1 cellular context compared by ENCODE assay signal in genomic region chr7:69588773-69589172, GRCh38.
TF ChIP-seq lines count a peak whose summit lies in the region.

No MANE protein-coding gene starts in this region.

TF ChIP-seq in SK-N-SH treated with all-trans-retinoic acid at 6 μM for 48 hours, 23 proteins besides CTCF, POLR2A, EP300 and RAD21 (continued from another document):
- TF ChIP-seq PATZ1 (CRISPR knock-in tag; IDR thresholded peaks at IDR 0.05; ENCODE audit: borderline replicate concordance), result no peak
- peak; percentile 49; the same call in 1 of the 2 replicates for TF ChIP-seq CREB5 (CRISPR knock-in tag; IDR thresholded peaks at IDR 0.05; ENCODE audit: low read depth)
